In genomic region chr20:20712474-20713243, GRCh38 we compare ENCODE assay signal across 8 cellular contexts. TPM values are rescaled to one million over a fixed set of nuclear protein-coding genes. Genes with fewer than 3 reads are reported as not detected.
DNase-seq lines count a peak whose midpoint lies in the region; ATAC-seq and TF ChIP-seq lines count a peak whose summit lies in the region.

Gene RALGAPA2, minus strand, starts transcription at chr20:20712644. Its CDS starts 164 bp downstream, at chr20:20712480.

- H3K36me3 Mint-ChIP-seq in activated CD4-positive, alpha-beta T cell treated with anti-CD3 and anti-CD28 coated beads, Interleukin-2, amount 10 ng/mL, durations not matched to agents 24 days and 14 days (ENCODE audit: low read depth) = peaks cover 9% of the 10 kb centered on the region

- peak within 1 kb of the TSS; percentile 93 for H3K27ac Mint-ChIP-seq in activated CD4-positive, alpha-beta T cell treated with anti-CD3 and anti-CD28 coated beads, Interleukin-2, amount 10 ng/mL, durations not matched to agents 24 days and 14 days

- H3K36me3 ChIP-seq in BE2C = no peaks in the 10 kb centered on the region

- no peaks in the 10 kb centered on the region for H3K27me3 ChIP-seq in BE2C
- H3K27me3 ChIP-seq in layer of hippocampus (ENCODE audit: control insufficient read depth, insufficient read depth, low read length) = no peaks in the 10 kb centered on the region

- no peaks in the 10 kb centered on the region for H3K4me1 ChIP-seq in BE2C

- H3K4me1 Mint-ChIP-seq in activated CD4-positive, alpha-beta T cell treated with anti-CD3 and anti-CD28 coated beads, Interleukin-2, amount 10 ng/mL, durations not matched to agents 24 days and 14 days = peaks cover 32% of the 10 kb centered on the region

- H3K4me3 ChIP-seq in BE2C (ENCODE audit: low read depth, low read length) (peak within 1 kb of the TSS; percentile 84), coronary artery (peak within 1 kb of the TSS; percentile 95)

- H3K27ac ChIP-seq in coronary artery = peak within 1 kb of the TSS; percentile 55 to 96
- peak within 1 kb of the TSS; percentile 98 for H3K27ac ChIP-seq in layer of hippocampus (ENCODE audit: low read depth, low read length)

- no peaks in the 10 kb centered on the region for H3K9me3 ChIP-seq in BE2C

- intact Hi-C loops in activated CD4-positive, alpha-beta T cell treated with anti-CD3 and anti-CD28 coated beads, Interleukin-2, amount 10 ng/mL, durations not matched to agents 24 days and 14 days (cut with micrococcal nuclease) = loop anchor here (1.0 to 5.0 kb wide), 4 partner anchors 215 to 695 kb away; partner anchors contain the start of genes CFAP61, CRNKL1, INSM1 and NAA20

- H3K4me3 Mint-ChIP-seq in activated CD4-positive, alpha-beta T cell treated with anti-CD3 and anti-CD28 coated beads, Interleukin-2, amount 10 ng/mL, durations not matched to agents 24 days and 14 days = peak within 1 kb of the TSS; percentile 93

- DNase-seq in BE2C (peak; percentile 98), NCI-H526 treated with DMSO at 0.1 percent for 48 hours (lab: John Stamatoyannopoulos, UW) (peak; percentile 98), coronary artery (ENCODE audit: low spot score) (peak; percentile 99)
- peak; percentile 98 for DNase-seq in activated CD4-positive, alpha-beta T cell treated with anti-CD3 and anti-CD28 coated beads, Interleukin-2, amount 10 ng/mL, durations not matched to agents 24 days and 14 days
- DNase-seq in stimulated activated CD4-positive, alpha-beta T cell treated with anti-CD3 and anti-CD28 coated beads, Interleukin-1b, Interleukin-23, amount 100 ng/mL, for 4 hours (ENCODE audit: low read depth in 2 of 2) = peak; percentile 92 to 98

- no peak for TF ChIP-seq CTCF in BE2C (IDR thresholded peaks at IDR 0.05; ENCODE audit: low read depth, low read length)
- no peak for TF ChIP-seq CTCF in coronary artery (IDR thresholded peaks at IDR 0.05)

- H3K27me3 Mint-ChIP-seq in activated CD4-positive, alpha-beta T cell treated with anti-CD3 and anti-CD28 coated beads, Interleukin-2, amount 10 ng/mL, durations not matched to agents 24 days and 14 days = peaks cover 3% of the 10 kb centered on the region

- H3K9me3 Mint-ChIP-seq in activated CD4-positive, alpha-beta T cell treated with anti-CD3 and anti-CD28 coated beads, Interleukin-2, amount 10 ng/mL, durations not matched to agents 24 days and 14 days = no peaks in the 10 kb centered on the region

- ATAC-seq in GM19324 (IDR thresholded peaks at IDR 0.05; ENCODE audit: low FRiP score, unreplicated experiment) (peak; percentile 95), HG03469 (IDR thresholded peaks at IDR 0.05; ENCODE audit: unreplicated experiment) (peak; percentile 90)

RNA-seq across cellular contexts. Expression of gene RALGAPA2, which starts in this region (rescaled TPM):
- 1.5 TPM for polyA plus RNA-seq in BE2C (2012; ENCODE audit: insufficient read depth, insufficient read length, low read depth)
- total RNA-seq in activated CD4-positive, alpha-beta T cell treated with anti-CD3 and anti-CD28 coated beads, Interleukin-2, amount 10 ng/mL, durations not matched to agents 24 days and 14 days = 14.6 and 18.7 TPM in 2 replicates

Comparison
In these comparisons a context has a peak if more than half of its experiments do, and no peak if none do; other contexts are left out.
1. Peak in every context shown above with its lines: DNase-seq, ATAC-seq, H3K4me3 ChIP-seq and H3K27ac ChIP-seq.